ENCODE assay signal across 14 cellular contexts in genomic region chr2:117686699-117687098, GRCh38.
A peak's percentile ranks its signal among the peaks of the same experiment; 100 is the strongest.
DNase-seq lines count a peak whose midpoint lies in the region; ATAC-seq and TF ChIP-seq lines count a peak whose summit lies in the region.
"Had no signal": no experiment of that assay in that cellular context is flagged by ENCODE, and none has a peak within 500 bp of the region (broad histone marks: within the 10 kb centered on the region; RNA-seq: fewer than 3 reads in every experiment).

No MANE protein-coding gene starts in this region.

- H3K4me1 ChIP-seq in psoas muscle = no peaks in the 10 kb centered on the region
- no peaks in the 10 kb centered on the region for H3K4me1 ChIP-seq in esophagus squamous epithelium
- H3K4me1 ChIP-seq in neuronal stem cell (ENCODE audit: control insufficient read depth in 2 of 2, insufficient read depth in 1 of 2, low read depth in 1 of 2, low read length in 2 of 2) = peaks cover 0 to under 1% of the 10 kb centered on the region in 2 donors
- H3K4me1 ChIP-seq: heart left ventricle, parathyroid adenoma had no signal

- H3K14ac ChIP-seq in neuronal stem cell (ENCODE audit: low read length) = no peak overlapping the region

- no peak overlapping the region for H3K9ac ChIP-seq in neuronal stem cell (ENCODE audit: low read depth, low read length, poor library complexity)
- H3K9ac ChIP-seq: parathyroid adenoma had no signal

- H3K79me1 ChIP-seq in neuronal stem cell (ENCODE audit: low read depth, low read length) = no peaks in the 10 kb centered on the region

- peak; percentile 52 for DNase-seq in GM13977 (ENCODE audit: low spot score)
- no peak for DNase-seq in psoas muscle
- no peak for DNase-seq in GOT3 (lab: John Stamatoyannopoulos, UW)
- DNase-seq in esophagus squamous epithelium (lab: John Stamatoyannopoulos, UW) = no peak
- no peak for DNase-seq in neuronal stem cell (ENCODE audit: low spot score)
- DNase-seq: endodermal cell, heart left ventricle, T-helper 9 cell had no signal

- H3K9me3 ChIP-seq in psoas muscle (no peaks in the 10 kb centered on the region), esophagus squamous epithelium (no peaks in the 10 kb centered on the region), neuronal stem cell (replicated peaks in 1 of 2; ENCODE audit: control insufficient read depth in 2 of 2, insufficient read depth in 1 of 2, low read depth in 1 of 2, low read length in 2 of 2) (peaks cover 0 to 4% of the 10 kb centered on the region in 2 donors)
- H3K9me3 ChIP-seq: heart left ventricle had no signal

- no peak overlapping the region for H3K4ac ChIP-seq in neuronal stem cell (ENCODE audit: low read length)

- ATAC-seq in GM19395 (IDR thresholded peaks at IDR 0.05; ENCODE audit: unreplicated experiment) (peak; percentile 99), HG02678 (IDR thresholded peaks at IDR 0.05; ENCODE audit: unreplicated experiment) (peak; percentile 87), HG03354 (IDR thresholded peaks at IDR 0.05; ENCODE audit: poor library complexity, severe bottlenecking, unreplicated experiment) (peak; percentile 99), psoas muscle (no peak)
- ATAC-seq: GM23338, heart left ventricle had no signal

- H3K18ac ChIP-seq in neuronal stem cell (ENCODE audit: low read length) = no peak overlapping the region

- no peak overlapping the region for H2BK120ac ChIP-seq in neuronal stem cell (ENCODE audit: low read depth, low read length)

- intact Hi-C loops in psoas muscle (cut with DNase I) (no loop called here), esophagus squamous epithelium (cut with DNase I) (no loop called here)

- no peak overlapping the region for H2AK5ac ChIP-seq in neuronal stem cell (ENCODE audit: low read depth, low read length)

- no peak overlapping the region for H3K23ac ChIP-seq in neuronal stem cell (ENCODE audit: low read depth, low read length, poor library complexity)

- no peak for TF ChIP-seq CTCF in GM13977 (IDR thresholded peaks at IDR 0.05; ENCODE audit: extremely low read depth, insufficient read depth, missing control alignments)
- no peak for TF ChIP-seq CTCF in psoas muscle (IDR thresholded peaks at IDR 0.05)
- no peak for TF ChIP-seq CTCF in esophagus squamous epithelium (IDR thresholded peaks at IDR 0.05)

- H3K27ac ChIP-seq in psoas muscle (no peak overlapping the region), esophagus squamous epithelium (no peak overlapping the region), neuronal stem cell (replicated peaks; ENCODE audit: low read length) (no peak overlapping the region)
- H3K27ac ChIP-seq: heart left ventricle, parathyroid adenoma had no signal

- no peak overlapping the region for H4K91ac ChIP-seq in neuronal stem cell (ENCODE audit: low read depth, low read length, poor library complexity)

- no peak overlapping the region for H3K4me2 ChIP-seq in neuronal stem cell (ENCODE audit: insufficient read depth, low read length, poor library complexity, severe bottlenecking)
- H3K4me2 ChIP-seq: GM23338 had no signal

- WGBS in psoas muscle, 3 donors = 66 to 81% (median 79%) methylated on average over 1 of the region's 1 CpG
- WGBS in esophagus squamous epithelium, 2 donors = 45 to 83% methylated on average over 1 of the region's 1 CpG
- WGBS in neuronal stem cell (ENCODE audit: extremely low coverage in 2 of 2, insufficient read length in 2 of 2, insufficient replicate concordance in 1 of 2), 2 donors = no CpG with 5 or more reads among the region's 1 CpG

- in situ Hi-C loops in GM13977 (cut with MboI; ENCODE audit: low pct_unique_long_range_greater_than_20kb, low sequenced_read_pairs, unreplicated experiment) = no loop called here

- H2BK12ac ChIP-seq in neuronal stem cell (ENCODE audit: low read length) = no peak overlapping the region

- H3K36me3 ChIP-seq in psoas muscle (ENCODE audit: insufficient read depth in 1 of 2, low read depth in 1 of 2) (no peaks in the 10 kb centered on the region), esophagus squamous epithelium (no peaks in the 10 kb centered on the region), neuronal stem cell (replicated peaks in 1 of 2; ENCODE audit: control insufficient read depth in 2 of 2, insufficient read depth in 2 of 2, low read length in 2 of 2) (no peaks in the 10 kb centered on the region)
- H3K36me3 ChIP-seq: heart left ventricle had no signal

- H2AFZ ChIP-seq in neuronal stem cell (ENCODE audit: low read length) = no peak overlapping the region
- H2AFZ ChIP-seq: GM23338, parathyroid adenoma had no signal

- no peak for TF ChIP-seq POLR2A in esophagus squamous epithelium (IDR thresholded peaks at IDR 0.05)

- H3K27me3 ChIP-seq in psoas muscle (ENCODE audit: insufficient read depth in 3 of 3, low read length in 2 of 3) (no peaks in the 10 kb centered on the region), esophagus squamous epithelium (no peaks in the 10 kb centered on the region), neuronal stem cell (ENCODE audit: control insufficient read depth in 3 of 3, insufficient read depth in 3 of 3, low read depth in 1 of 3, low read length in 3 of 3) (peaks cover 0 to 2% (median 0%) of the 10 kb centered on the region in 3 experiments)
- H3K27me3 ChIP-seq: heart left ventricle had no signal

- H3K4me3 ChIP-seq in psoas muscle = no peak overlapping the region
- H3K4me3 ChIP-seq in esophagus squamous epithelium = no peak overlapping the region
- no peak overlapping the region for H3K4me3 ChIP-seq in neuronal stem cell (ENCODE audit: low read length in 2 of 2)
- H3K4me3 ChIP-seq: GM23338, heart left ventricle, lung had no signal

- H4K8ac ChIP-seq in neuronal stem cell (ENCODE audit: low read depth, low read length) = no peak overlapping the region

- no peak overlapping the region for H2BK5ac ChIP-seq in neuronal stem cell (ENCODE audit: low read length)

- no peak overlapping the region for H2BK15ac ChIP-seq in neuronal stem cell (ENCODE audit: low read length)

Comparison
In these comparisons a context has a peak if more than half of its experiments do, and no peak if none do; other contexts are left out.
1. ATAC-seq: peak in GM19395 (single experiment), HG02678 (single experiment) and HG03354 (single experiment); none in psoas muscle (0 of 4).